ENCODE assay signal across 8 cellular contexts in genomic region chr19:18282788-18283141, GRCh38. TPM values are rescaled to one million over a fixed set of nuclear protein-coding genes. Genes with fewer than 3 reads are reported as not detected.
DNase-seq lines count a peak whose midpoint lies in the region; ATAC-seq, FAIRE-seq and TF ChIP-seq lines count a peak whose summit lies in the region.

No MANE protein-coding gene starts in this region.

- H3K4me2 ChIP-seq in BLaER1 (peak overlapping the region; percentile 94), mammary epithelial cell (ENCODE audit: insufficient read depth, low read depth, low read length) (peak overlapping the region; percentile 78)

- H3K27ac Mint-ChIP-seq in natural killer cell treated with Interleukin-12 subunit alpha and Interleukin-12 subunit beta and Interleukin-15 and Interleukin-18, amount 100 ng/mL, for 72 hours, result peak overlapping the region; percentile 94 to 98

- H2AFZ ChIP-seq in mammary epithelial cell (ENCODE audit: low read depth, low read length), result peak overlapping the region; percentile 65

- no peak for TF ChIP-seq CTCF in mammary epithelial cell (conservative IDR thresholded peaks at IDR 0.05 in 1 of 2, IDR thresholded peaks at IDR 0.05 in 1 of 2; ENCODE audit: extremely low read depth in 1 of 2, insufficient read depth in 1 of 2, low read depth in 1 of 2, low read length in 2 of 2)

- no peaks in the 10 kb centered on the region for H3K9me3 Mint-ChIP-seq in natural killer cell treated with Interleukin-12 subunit alpha and Interleukin-12 subunit beta and Interleukin-15 and Interleukin-18, amount 100 ng/mL, for 72 hours

- H3K36me3 Mint-ChIP-seq in natural killer cell treated with Interleukin-12 subunit alpha and Interleukin-12 subunit beta and Interleukin-15 and Interleukin-18, amount 100 ng/mL, for 72 hours, result peaks cover 11% of the 10 kb centered on the region

- peaks cover 15% of the 10 kb centered on the region for H3K36me3 ChIP-seq in BLaER1
- no peaks in the 10 kb centered on the region for H3K36me3 ChIP-seq in mammary epithelial cell (ENCODE audit: insufficient read depth, low read length)

- H3K4me3 ChIP-seq in BLaER1 (peak overlapping the region; percentile 67), mammary epithelial cell (replicated peaks in 1 of 3; ENCODE audit: insufficient read depth in 1 of 3, low read depth in 2 of 3, low read length in 3 of 3) (peak overlapping the region in 1 of 3 experiments; percentile 37)

- H3K27me3 ChIP-seq in BLaER1, result no peaks in the 10 kb centered on the region
- H3K27me3 ChIP-seq in mammary epithelial cell (ENCODE audit: insufficient read depth, low read length), result no peaks in the 10 kb centered on the region

- H3K27me3 Mint-ChIP-seq in natural killer cell treated with Interleukin-12 subunit alpha and Interleukin-12 subunit beta and Interleukin-15 and Interleukin-18, amount 100 ng/mL, for 72 hours, result no peaks in the 10 kb centered on the region

- no peak for ATAC-seq in natural killer cell treated with Interleukin-12 subunit alpha and Interleukin-12 subunit beta and Interleukin-15 and Interleukin-18, amount 100 ng/mL, for 72 hours
- ATAC-seq in HG03139 (IDR thresholded peaks at IDR 0.05; ENCODE audit: unreplicated experiment), result no peak

- CTCF ChIA-PET in mammary epithelial cell (lab: Charles Lee; ENCODE audit: low non-redundant PET), result no interaction called here

- in situ Hi-C loops in mammary epithelial cell (cut with MboI; ENCODE audit: low sequenced_read_pairs in 2 of 2), result no loop called here

- peaks cover 33% of the 10 kb centered on the region for H3K79me2 ChIP-seq in mammary epithelial cell (ENCODE audit: insufficient read depth, low read length)

- FAIRE-seq in GM12891 (lab: Jason Lieb, UNC), result no peak

- BruUV-seq in mammary epithelial cell (replicated peaks; lab: Mats Ljungman, UMichigan), result no TSS peak

- H4K20me1 ChIP-seq in BLaER1, result peaks cover 34% of the 10 kb centered on the region
- H4K20me1 ChIP-seq in mammary epithelial cell (ENCODE audit: insufficient read depth, low read length), result no peaks in the 10 kb centered on the region

- peak overlapping the region; percentile 93 for H3K9ac ChIP-seq in BLaER1
- peak overlapping the region; percentile 94 for H3K9ac ChIP-seq in mammary epithelial cell (ENCODE audit: insufficient read depth, low read length)

- peaks cover 43 to 46% of the 10 kb centered on the region in 2 donors for H3K4me1 Mint-ChIP-seq in natural killer cell treated with Interleukin-12 subunit alpha and Interleukin-12 subunit beta and Interleukin-15 and Interleukin-18, amount 100 ng/mL, for 72 hours (ENCODE audit: low read depth in 2 of 2)

- dilution Hi-C loops in mammary epithelial cell (cut with HindIII; ENCODE audit: low sequenced_read_pairs), result no loop called here

- intact Hi-C loops in mammary epithelial cell (cut with micrococcal nuclease), result no loop called here

- H3K4me1 ChIP-seq in BLaER1 (peaks cover 61% of the 10 kb centered on the region), mammary epithelial cell (ENCODE audit: insufficient read depth, low read length) (peaks cover 23% of the 10 kb centered on the region)

- peak overlapping the region; percentile 91 for H3K4me3 Mint-ChIP-seq in natural killer cell treated with Interleukin-12 subunit alpha and Interleukin-12 subunit beta and Interleukin-15 and Interleukin-18, amount 100 ng/mL, for 72 hours

- H3K27ac ChIP-seq in BLaER1 (peak overlapping the region; percentile 97), mammary epithelial cell (ENCODE audit: insufficient read depth, low read depth, low read length) (peak overlapping the region; percentile 95)

- no peak for TF ChIP-seq POLR2A in GM12891 (IDR thresholded peaks at IDR 0.05; ENCODE audit: low read depth, low read length)

- DNase-seq in NCI-H82 (lab: John Stamatoyannopoulos, UW), result peak; percentile 74
- DNase-seq in mammary epithelial cell, result no peak
- DNase-seq in natural killer cell treated with Interleukin-12 subunit alpha and Interleukin-12 subunit beta and Interleukin-15 and Interleukin-18, amount 100 ng/mL, for 72 hours (ENCODE audit: low spot score), result no peak
- no peak for DNase-seq in GM12891 (ENCODE audit: insufficient read length, low spot score)
- no peak for DNase-seq in NCI-H2029 (lab: John Stamatoyannopoulos, UW)
- DNase-seq in GM19240 (ENCODE audit: insufficient read length, low spot score), result no peak

- 93% methylated on average over 4 of the region's 4 CpGs for WGBS in mammary epithelial cell (ENCODE audit: low coverage, missing lambda C conversion rate)

- H3K9me3 ChIP-seq in BLaER1 (no peaks in the 10 kb centered on the region), mammary epithelial cell (replicated peaks; ENCODE audit: insufficient read depth, low read length) (no peaks in the 10 kb centered on the region)

TF ChIP-seq in GM12891, 5 proteins besides CTCF, POLR2A, EP300 and RAD21:
- no peak for TF ChIP-seq PAX5 (IDR thresholded peaks at IDR 0.05; ENCODE audit: insufficient read depth, low read length, severe bottlenecking)
- no peak for TF ChIP-seq POU2F2 (IDR thresholded peaks at IDR 0.05; ENCODE audit: low read depth, low read length)
- no peak for TF ChIP-seq SPI1 (IDR thresholded peaks at IDR 0.05; ENCODE audit: low read depth, low read length)
- TF ChIP-seq TAF1 (IDR thresholded peaks at IDR 0.05; ENCODE audit: low read depth, low read length), result no peak
- no peak; the same call in 1 of the 2 replicates for TF ChIP-seq POLR2AphosphoS5 (IDR thresholded peaks at IDR 0.05; ENCODE audit: low read depth, low read length)
TF ChIP-seq in GM12891: peak in this region for 0.

RNA-seq across cellular contexts. Expression of gene JUND, which starts 1.3 kb away (rescaled TPM):
- total RNA-seq in mammary epithelial cell, result 10 to 100 TPM; 59.6 to 74.0 TPM
- 30.0 TPM for polyA plus RNA-seq in mammary epithelial cell
- 4.4 TPM for polyA minus RNA-seq in mammary epithelial cell
- total RNA-seq in natural killer cell treated with Interleukin-12 subunit alpha and Interleukin-12 subunit beta and Interleukin-15 and Interleukin-18, amount 100 ng/mL, for 72 hours, result 100 to 1,000 TPM; 218 to 267 TPM
- polyA plus RNA-seq in GM12891 (2012; ENCODE audit: low read depth, missing spikeins), result 50.9 TPM

RNA-seq across cellular contexts. Expression of gene IQCN, which starts 8.5 kb away (rescaled TPM):
- under 1 TPM; 0.19 to 0.50 TPM for total RNA-seq in mammary epithelial cell
- polyA plus RNA-seq in mammary epithelial cell, result 0.03 TPM
- not detected for polyA minus RNA-seq in mammary epithelial cell
- total RNA-seq in natural killer cell treated with Interleukin-12 subunit alpha and Interleukin-12 subunit beta and Interleukin-15 and Interleukin-18, amount 100 ng/mL, for 72 hours, result 1 to 10 TPM; 1.5 to 4.0 TPM
- 0.85 TPM for polyA plus RNA-seq in GM12891 (2012; ENCODE audit: low read depth, missing spikeins)

RNA-seq across cellular contexts. Expression of gene LSM4, which starts 40.1 kb away (rescaled TPM):
- 100 to 1,000 TPM; 127 to 182 TPM for total RNA-seq in mammary epithelial cell
- 215 TPM for polyA plus RNA-seq in mammary epithelial cell
- polyA minus RNA-seq in mammary epithelial cell, result 63.3 TPM
- total RNA-seq in natural killer cell treated with Interleukin-12 subunit alpha and Interleukin-12 subunit beta and Interleukin-15 and Interleukin-18, amount 100 ng/mL, for 72 hours, result 100 to 1,000 TPM; 153 to 223 TPM
- 202 TPM for polyA plus RNA-seq in GM12891 (2012; ENCODE audit: low read depth, missing spikeins)

RNA-seq across cellular contexts. Expression of gene PDE4C, which starts 56.5 kb away (rescaled TPM):
- not detected for total RNA-seq in mammary epithelial cell
- not detected for polyA plus RNA-seq in mammary epithelial cell
- not detected for polyA minus RNA-seq in mammary epithelial cell
- total RNA-seq in natural killer cell treated with Interleukin-12 subunit alpha and Interleukin-12 subunit beta and Interleukin-15 and Interleukin-18, amount 100 ng/mL, for 72 hours, result 1 to 10 TPM in 1 of 2 donors, under 1 TPM in 1; 0.22 to 1.4 TPM
- 0.17 TPM for polyA plus RNA-seq in GM12891 (2012; ENCODE audit: low read depth, missing spikeins)

RNA-seq across cellular contexts. Expression of gene PGPEP1, which starts 57.6 kb away (rescaled TPM):
- total RNA-seq in mammary epithelial cell, result 10 to 100 TPM; 16.3 to 18.7 TPM
- 4.5 TPM for polyA plus RNA-seq in mammary epithelial cell
- polyA minus RNA-seq in mammary epithelial cell, result 7.3 TPM
- 10 to 100 TPM; 42.1 to 50.7 TPM for total RNA-seq in natural killer cell treated with Interleukin-12 subunit alpha and Interleukin-12 subunit beta and Interleukin-15 and Interleukin-18, amount 100 ng/mL, for 72 hours
- polyA plus RNA-seq in GM12891 (2012; ENCODE audit: low read depth, missing spikeins), result 22.1 TPM
